20 cellular contexts compared by ENCODE assay signal in genomic region chr9:126341461-126341860, GRCh38.
"Had no signal": no experiment of that assay in that cellular context is flagged by ENCODE, and none has a peak within 500 bp of the region (broad histone marks: within the 10 kb centered on the region; RNA-seq: fewer than 3 reads in every experiment).

No MANE protein-coding gene starts in this region.

- H3K4me1 ChIP-seq: foreskin keratinocyte, pancreas had no signal

- H3K4me3 Mint-ChIP-seq: activated naive CD8-positive, alpha-beta T cell treated with anti-CD3 and anti-CD28 coated beads for 36 hours; natural killer cell treated with Interleukin-12 subunit alpha and Interleukin-12 subunit beta and Interleukin-15 and Interleukin-18, amount 100 ng/mL, for 72 hours; stimulated activated naive CD8-positive, alpha-beta T cell treated with anti-CD3 and anti-CD28 coated beads, Interleukin-15, Interleukin-2, amounts not matched to agents 100 ng/mL and 50 ng/mL, for 24 hours had no signal

- H3K9me3 Mint-ChIP-seq: activated naive CD8-positive, alpha-beta T cell treated with anti-CD3 and anti-CD28 coated beads for 36 hours; natural killer cell treated with Interleukin-12 subunit alpha and Interleukin-12 subunit beta and Interleukin-15 and Interleukin-18, amount 100 ng/mL, for 72 hours; stimulated activated naive CD8-positive, alpha-beta T cell treated with anti-CD3 and anti-CD28 coated beads, Interleukin-15, Interleukin-2, amounts not matched to agents 100 ng/mL and 50 ng/mL, for 24 hours had no signal

- H3K36me3 Mint-ChIP-seq: natural killer cell treated with Interleukin-12 subunit alpha and Interleukin-12 subunit beta and Interleukin-15 and Interleukin-18, amount 100 ng/mL, for 72 hours had no signal

- H3K27ac ChIP-seq: foreskin keratinocyte, left lung, pancreas, psoas muscle had no signal

- H3K9me3 ChIP-seq: left lung, pancreas, psoas muscle, tibial nerve had no signal

- H3K27me3 Mint-ChIP-seq: activated naive CD8-positive, alpha-beta T cell treated with anti-CD3 and anti-CD28 coated beads for 36 hours; natural killer cell treated with Interleukin-12 subunit alpha and Interleukin-12 subunit beta and Interleukin-15 and Interleukin-18, amount 100 ng/mL, for 72 hours; stimulated activated naive CD8-positive, alpha-beta T cell treated with anti-CD3 and anti-CD28 coated beads, Interleukin-15, Interleukin-2, amounts not matched to agents 100 ng/mL and 50 ng/mL, for 24 hours had no signal

- ATAC-seq: foreskin keratinocyte; left lung; natural killer cell treated with Interleukin-12 subunit alpha and Interleukin-12 subunit beta and Interleukin-15 and Interleukin-18, amount 100 ng/mL, for 72 hours; pancreas; psoas muscle; right cardiac atrium had no signal

- H3K27ac Mint-ChIP-seq: activated naive CD8-positive, alpha-beta T cell treated with anti-CD3 and anti-CD28 coated beads for 36 hours; natural killer cell treated with Interleukin-12 subunit alpha and Interleukin-12 subunit beta and Interleukin-15 and Interleukin-18, amount 100 ng/mL, for 72 hours; stimulated activated naive CD8-positive, alpha-beta T cell treated with anti-CD3 and anti-CD28 coated beads, Interleukin-15, Interleukin-2, amounts not matched to agents 100 ng/mL and 50 ng/mL, for 24 hours had no signal

- H3K4me3 ChIP-seq: left lung, lung, pancreas, psoas muscle, tibial nerve had no signal

- H3K27me3 ChIP-seq: foreskin keratinocyte, left lung, pancreas, tibial nerve had no signal

- DNase-seq: activated CD4-positive, alpha-beta T cell treated with anti-CD3 and anti-CD28 coated beads for 1 hour; activated CD4-positive, alpha-beta T cell treated with anti-CD3 and anti-CD28 coated beads, Interleukin-2, amount 50 U/mL, for 4 hours; activated naive CD4-positive, alpha-beta T cell treated with Interleukin-2 at 50 U/mL for 16 hours; activated naive CD8-positive, alpha-beta T cell treated with anti-CD3 and anti-CD28 coated beads for 36 hours; activated T-cell treated with anti-CD3 and anti-CD28 coated beads, Interleukin-2, amount 50 U/mL, for 48 hours; dermis blood vessel endothelial cell; effector memory CD4-positive, alpha-beta T cell; foreskin keratinocyte; kidney; left lung; pancreas; psoas muscle; right cardiac atrium; stimulated activated CD4-positive, alpha-beta T cell treated with anti-CD3 and anti-CD28 coated beads, Interleukin-1b, Interleukin-23, amount 100 ng/mL, for 48 hours; T-helper 1 cell; T-helper 9 cell had no signal
